ENCODE assay signal across 9 cellular contexts in the genomic region with DNA sequence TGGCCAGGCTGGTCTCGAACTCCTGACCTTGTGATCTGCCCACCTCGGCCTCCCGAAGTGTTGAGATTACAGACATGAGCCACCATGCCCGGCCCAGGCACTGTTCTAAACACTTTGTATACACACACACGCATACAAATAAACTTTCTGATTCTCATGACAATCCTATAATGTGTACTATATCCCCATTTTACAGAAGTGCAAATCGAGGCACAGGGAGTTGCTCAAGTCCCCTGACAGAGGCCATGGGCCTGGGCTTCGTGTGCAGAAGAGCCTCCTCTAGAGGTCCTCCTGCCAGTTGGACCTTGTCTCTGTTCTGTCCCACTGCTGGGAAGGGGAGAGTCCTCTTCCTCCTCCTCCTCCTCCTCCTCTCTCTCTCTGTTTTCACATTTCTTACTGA. TPM values are rescaled to one million over a fixed set of nuclear protein-coding genes. Genes with fewer than 3 reads are reported as not detected.
"Had no signal": no experiment of that assay in that cellular context is flagged by ENCODE, and none has a peak within 500 bp of the region (broad histone marks: within the 10 kb centered on the region; RNA-seq: fewer than 3 reads in every experiment).

No MANE protein-coding gene starts in this region.

- FAIRE-seq: H54 had no signal

- H3K9me3 ChIP-seq: HAP-1 had no signal

- H3K9ac ChIP-seq: GM23248 had no signal

- H3K27ac Mint-ChIP-seq: GM23338, H9 had no signal

- H3K4me3 ChIP-seq: GM23248, GM23338, HAP-1 had no signal

- H3K4me2 ChIP-seq: GM23338 had no signal

- ATAC-seq: GM23338, HCT116 had no signal

- H3K4me1 ChIP-seq: HAP-1 had no signal

- H3K36me3 ChIP-seq: HAP-1 had no signal

- H3K4me3 Mint-ChIP-seq: GM23338, H9 had no signal

- H2AFZ ChIP-seq: GM23248, GM23338 had no signal

- H3K27ac ChIP-seq: GM23248 had no signal

- DNase-seq: GM23248, GOT3, H7, H9, HCEC 1CT had no signal

RNA-seq across cellular contexts. Expression of a gene that starts 9.9 kb away (rescaled TPM):
- total RNA-seq: GM23248 had no signal
